11 cellular contexts compared by ENCODE assay signal in the genomic region with DNA sequence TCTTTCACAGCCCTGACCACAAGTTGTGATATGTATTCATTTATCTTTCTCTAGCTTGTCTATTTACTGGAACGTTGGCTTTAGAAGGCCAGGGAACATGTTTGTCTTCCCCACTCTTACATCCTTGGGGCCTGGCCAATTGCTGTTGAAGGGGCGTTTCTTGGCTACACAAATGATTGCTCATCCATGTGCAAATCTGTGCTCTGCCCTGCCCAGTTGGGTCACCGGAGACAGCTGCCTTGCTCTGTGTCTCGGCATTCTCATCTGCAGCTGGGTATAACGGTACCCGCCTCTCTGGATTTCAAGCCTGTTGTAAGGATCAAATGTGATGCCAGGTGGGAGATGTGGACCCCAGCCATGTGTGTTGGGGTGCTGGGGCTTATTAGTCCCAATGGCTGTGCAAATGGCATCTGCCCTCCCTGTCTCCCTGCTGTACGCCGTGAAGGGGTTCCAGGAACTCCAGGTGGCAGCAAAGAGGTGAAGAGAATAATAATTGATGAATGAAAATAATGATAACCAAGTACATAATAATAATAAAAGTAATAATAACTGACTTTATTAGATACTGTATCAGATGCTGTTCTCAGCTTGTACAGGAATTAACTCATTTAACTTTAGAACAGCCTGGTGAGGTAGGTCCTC. TPM values are rescaled to one million over a fixed set of nuclear protein-coding genes. Genes with fewer than 3 reads are reported as not detected.
DNase-seq lines count a peak whose midpoint lies in the region; ATAC-seq and TF ChIP-seq lines count a peak whose summit lies in the region.
"Had no signal": no experiment of that assay in that cellular context is flagged by ENCODE, and none has a peak within 500 bp of the region (broad histone marks: within the 10 kb centered on the region; RNA-seq: fewer than 3 reads in every experiment).

No MANE protein-coding gene starts in this region.

- H4K8ac ChIP-seq in IMR-90 (ENCODE audit: low read depth in 2 of 2, low read length in 2 of 2) = no peak overlapping the region

- no peak overlapping the region for H3K18ac ChIP-seq in IMR-90 (ENCODE audit: low read depth, low read length)

- WGBS in IMR-90 (ENCODE audit: extremely low coverage in 2 of 2, insufficient read length in 1 of 2), 2 experiments = 0% methylated on average over 2 of the region's 8 CpGs; no CpG with 5 or more reads in 1 of the 2 experiments
- 60% methylated on average over 8 of the region's 8 CpGs for WGBS in hepatocyte (ENCODE audit: low lambda C conversion rate, missing lambda C conversion rate)
- WGBS in thyroid gland, 2 donors = 49 to 54% methylated on average over 8 of the region's 8 CpGs

- H3K36me3 Mint-ChIP-seq in T-helper 2 cell treated with Interferon-gamma antibody and Interleukin-4, amounts not matched to agents 5 μg/mL and 100 μg/mL, for 36 hours (ENCODE audit: low read depth) = no peaks in the 10 kb centered on the region

- no peak overlapping the region for H3K23ac ChIP-seq in IMR-90 (ENCODE audit: low read depth, low read length)

- no peak overlapping the region for H3K56ac ChIP-seq in IMR-90 (ENCODE audit: extremely low read depth, insufficient read depth, low read length)

- H3K36me3 ChIP-seq in IMR-90 (ENCODE audit: control insufficient read depth, insufficient read depth, low read length) = no peaks in the 10 kb centered on the region
- no peaks in the 10 kb centered on the region for H3K36me3 ChIP-seq in adipocyte (ENCODE audit: control insufficient read depth, insufficient read depth, low read length, severe bottlenecking)
- no peaks in the 10 kb centered on the region for H3K36me3 ChIP-seq in hepatocyte (replicated peaks; ENCODE audit: insufficient read depth, low read depth)
- H3K36me3 ChIP-seq in thyroid gland = no peaks in the 10 kb centered on the region

- no peak overlapping the region for H2BK20ac ChIP-seq in IMR-90 (ENCODE audit: low read depth, low read length)

- H3K9me3 Mint-ChIP-seq in T-helper 2 cell treated with Interferon-gamma antibody and Interleukin-4, amounts not matched to agents 5 μg/mL and 100 μg/mL, for 36 hours = no peaks in the 10 kb centered on the region
- H3K9me3 Mint-ChIP-seq: activated CD4-positive, alpha-beta T cell treated with anti-CD3 and anti-CD28 coated beads, Interleukin-2, amount 10 ng/mL, durations not matched to agents 7 days and 5 days; stimulated activated naive CD8-positive, alpha-beta T cell treated with anti-CD3 and anti-CD28 coated beads, Interleukin-15, amount 100 ng/mL, for 72 hours had no signal

- no peak overlapping the region for H2BK120ac ChIP-seq in IMR-90 (ENCODE audit: low read depth, low read length)

- H3K4me3 ChIP-seq in IMR-90 (ENCODE audit: insufficient read depth, low read depth, low read length) = no peak overlapping the region
- no peak overlapping the region for H3K4me3 ChIP-seq in adipocyte (ENCODE audit: low read length)
- H3K4me3 ChIP-seq in hepatocyte = no peak overlapping the region
- H3K4me3 ChIP-seq in thyroid gland (replicated peaks in 1 of 3) = no peak overlapping the region

- H3K4me2 ChIP-seq in IMR-90 (ENCODE audit: low read depth, low read length) (no peak overlapping the region), hepatocyte (no peak overlapping the region)

- H3K79me2 ChIP-seq in hepatocyte = no peaks in the 10 kb centered on the region

- no peak overlapping the region for H3K27ac ChIP-seq in IMR-90 (ENCODE audit: insufficient read depth, low read length)
- H3K27ac ChIP-seq in hepatocyte = no peak overlapping the region
- peak overlapping the region in 1 of 3 donors; percentile 47 for H3K27ac ChIP-seq in thyroid gland

- no peak overlapping the region for H3K14ac ChIP-seq in IMR-90 (replicated peaks; ENCODE audit: low read depth, low read length)

- H3K27ac Mint-ChIP-seq in T-helper 2 cell treated with Interferon-gamma antibody and Interleukin-4, amounts not matched to agents 5 μg/mL and 100 μg/mL, for 36 hours = no peak overlapping the region
- H3K27ac Mint-ChIP-seq: activated CD4-positive, alpha-beta T cell treated with anti-CD3 and anti-CD28 coated beads, Interleukin-2, amount 10 ng/mL, durations not matched to agents 7 days and 5 days had no signal

- no peak overlapping the region for H2BK15ac ChIP-seq in IMR-90 (ENCODE audit: low read depth, low read length)

- in situ Hi-C loops in IMR-90 (cut with MboI; ENCODE audit: low sequenced_read_pairs) = no loop called here
- in situ Hi-C loops in GM13977 (cut with MboI; ENCODE audit: low pct_unique_long_range_greater_than_20kb, low sequenced_read_pairs, unreplicated experiment) = no loop called here

- POLR2A ChIA-PET in IMR-90 (lab: Charles Lee; ENCODE audit: unreplicated experiment) = no interaction called here

- H2AK5ac ChIP-seq in IMR-90 (ENCODE audit: low read depth, low read length) = no peak overlapping the region

- H2AFZ ChIP-seq in IMR-90 (replicated peaks; ENCODE audit: low read length, poor library complexity) (no peak overlapping the region), hepatocyte (no peak overlapping the region)

- H3K9me3 ChIP-seq in IMR-90 (ENCODE audit: control insufficient read depth, insufficient read depth, low read length) (0 out of 2 replicates have a peak, but pooled peaks cover 3% of the 10 kb centered on the region), adipocyte (ENCODE audit: control insufficient read depth, low read length) (no peaks in the 10 kb centered on the region), hepatocyte (ENCODE audit: low read depth) (no peaks in the 10 kb centered on the region), thyroid gland (no peaks in the 10 kb centered on the region)

- H3K9ac ChIP-seq in IMR-90 (ENCODE audit: low read depth, low read length) (no peak overlapping the region), adipocyte (ENCODE audit: low read length) (no peak overlapping the region)

- H4K20me1 ChIP-seq in IMR-90 (ENCODE audit: insufficient read depth, low read length) (no peaks in the 10 kb centered on the region), hepatocyte (ENCODE audit: insufficient read depth, poor library complexity, severe bottlenecking) (no peaks in the 10 kb centered on the region)

- no peaks in the 10 kb centered on the region for H3K4me1 Mint-ChIP-seq in T-helper 2 cell treated with Interferon-gamma antibody and Interleukin-4, amounts not matched to agents 5 μg/mL and 100 μg/mL, for 36 hours (ENCODE audit: low read depth)
- H3K4me1 Mint-ChIP-seq: activated CD4-positive, alpha-beta T cell treated with anti-CD3 and anti-CD28 coated beads, Interleukin-2, amount 10 ng/mL, durations not matched to agents 7 days and 5 days had no signal

- H3K27me3 Mint-ChIP-seq in T-helper 2 cell treated with Interferon-gamma antibody and Interleukin-4, amounts not matched to agents 5 μg/mL and 100 μg/mL, for 36 hours (ENCODE audit: low read depth) = peaks cover 24% of the 10 kb centered on the region

- dilution Hi-C loops in IMR-90 (cut with HindIII; ENCODE audit: low sequenced_read_pairs, unreplicated experiment) = no loop called here

- H4K91ac ChIP-seq in IMR-90 (ENCODE audit: insufficient read depth, low read depth, low read length) = no peak overlapping the region

- H3K27me3 ChIP-seq in IMR-90 (ENCODE audit: control insufficient read depth, insufficient read depth, low read length) (peaks cover 49% of the 10 kb centered on the region), adipocyte (replicated peaks; ENCODE audit: control insufficient read depth, insufficient read depth, low read length) (peaks cover 23% of the 10 kb centered on the region), hepatocyte (no peaks in the 10 kb centered on the region), thyroid gland (no peaks in the 10 kb centered on the region)

- DNase-seq in IMR-90 (peak; percentile 80), adipocyte (ENCODE audit: low read depth) (peak; percentile 51), hepatocyte (ENCODE audit: low spot score) (peak; percentile 75), thyroid gland (peak; percentile 85 to 90), cerebellar nuclear complex (lab: John Stamatoyannopoulos, UW) (no peak), GM13977 (ENCODE audit: low spot score) (no peak), DMS153 treated with DMSO at 0.1 percent for 48 hours (lab: John Stamatoyannopoulos, UW; ENCODE audit: unreplicated experiment) (no peak)
- no peak for DNase-seq in T-helper 2 cell treated with Interferon-gamma antibody and Interleukin-4, amounts not matched to agents 5 μg/mL and 100 μg/mL, for 36 hours (ENCODE audit: low spot score)
- DNase-seq: activated CD4-positive, alpha-beta T cell treated with anti-CD3 and anti-CD28 coated beads, Interleukin-2, amount 10 ng/mL, durations not matched to agents 7 days and 5 days; occipital lobe; stimulated activated naive CD8-positive, alpha-beta T cell treated with anti-CD3 and anti-CD28 coated beads, Interleukin-15, amount 100 ng/mL, for 72 hours had no signal

- no peaks in the 10 kb centered on the region for H3K9me1 ChIP-seq in IMR-90 (ENCODE audit: insufficient read depth, low read length)

- no peaks in the 10 kb centered on the region for H3K79me1 ChIP-seq in IMR-90 (ENCODE audit: low read depth in 1 of 2, low read length in 2 of 2)

- H3K4ac ChIP-seq in IMR-90 (ENCODE audit: low read depth, low read length) = no peak overlapping the region

- ATAC-seq in IMR-90 (ENCODE audit: low read depth) = peak; percentile 91
- ATAC-seq: stimulated activated naive CD8-positive, alpha-beta T cell treated with anti-CD3 and anti-CD28 coated beads, Interleukin-15, amount 100 ng/mL, for 72 hours had no signal

- intact Hi-C loops in IMR-90 (cut with micrococcal nuclease) = no loop called here
- intact Hi-C loops in thyroid gland (cut with DNase I) = no loop called here

- H4K5ac ChIP-seq in IMR-90 (ENCODE audit: low read depth, low read length) = no peak overlapping the region

- TF ChIP-seq CTCF in IMR-90 (conservative IDR thresholded peaks at IDR 0.05; ENCODE audit: low read depth, low read length) (0 out of 2 replicates have a peak, but pooled peaks have one; percentile 10), hepatocyte (IDR thresholded peaks at IDR 0.05; ENCODE audit: poor library complexity) (peak; percentile 3), thyroid gland (IDR thresholded peaks at IDR 0.05) (no peak), GM13977 (IDR thresholded peaks at IDR 0.05; ENCODE audit: extremely low read depth, insufficient read depth, missing control alignments) (no peak)

- H3K4me1 ChIP-seq in IMR-90 (ENCODE audit: control insufficient read depth, insufficient read depth, low read length) = peaks cover 5% of the 10 kb centered on the region; the same call in 1 of the 2 replicates
- peaks cover 21% of the 10 kb centered on the region for H3K4me1 ChIP-seq in adipocyte (ENCODE audit: control insufficient read depth, insufficient read depth, low read length)
- H3K4me1 ChIP-seq in hepatocyte (ENCODE audit: insufficient read depth) = peaks cover 11% of the 10 kb centered on the region
- peaks cover 9 to 31% of the 10 kb centered on the region in 2 donors for H3K4me1 ChIP-seq in thyroid gland

- no peak overlapping the region for H2BK5ac ChIP-seq in IMR-90 (ENCODE audit: low read depth, low read length, poor library complexity, severe bottlenecking)

- CTCF ChIA-PET in IMR-90 (lab: Yijun Ruan, JAX) = no interaction called here

- H3K4me3 Mint-ChIP-seq in T-helper 2 cell treated with Interferon-gamma antibody and Interleukin-4, amounts not matched to agents 5 μg/mL and 100 μg/mL, for 36 hours = no peak overlapping the region
- H3K4me3 Mint-ChIP-seq: activated CD4-positive, alpha-beta T cell treated with anti-CD3 and anti-CD28 coated beads, Interleukin-2, amount 10 ng/mL, durations not matched to agents 7 days and 5 days; stimulated activated naive CD8-positive, alpha-beta T cell treated with anti-CD3 and anti-CD28 coated beads, Interleukin-15, amount 100 ng/mL, for 72 hours had no signal

- TF ChIP-seq POLR2A in IMR-90 (IDR thresholded peaks at IDR 0.05; ENCODE audit: low read depth, low read length) = no peak
- no peak for TF ChIP-seq POLR2A in thyroid gland (IDR thresholded peaks at IDR 0.05)

- TF ChIP-seq RAD21 in IMR-90 (IDR thresholded peaks at IDR 0.05; ENCODE audit: low read length) = no peak

- BruUV-seq in IMR-90 (replicated peaks; lab: Mats Ljungman, UMichigan) = no TSS peak

- no peak overlapping the region for H2AK9ac ChIP-seq in IMR-90 (replicated peaks; ENCODE audit: low read depth, low read length, poor library complexity)

- H3K9me2 ChIP-seq in hepatocyte (replicated peaks; ENCODE audit: insufficient read depth) = no peaks in the 10 kb centered on the region

RNA-seq across cellular contexts. Expression of a gene that starts 24.1 kb away (rescaled TPM):
- 5.6 and 6.5 TPM in 2 replicates for total RNA-seq in IMR-90 (2012; rRNA removed)
- 15.2 and 16.3 TPM in 2 replicates for polyA plus RNA-seq in IMR-90 (2012; rRNA removed)
- polyA plus RNA-seq in IMR-90 (2012; cell fraction: cytosol; rRNA removed) = 15.9 and 20.8 TPM in 2 replicates
- 43.1 and 63.1 TPM in 2 replicates for polyA plus RNA-seq in IMR-90 (2012; cell fraction: nucleus; rRNA removed; ENCODE audit: low replicate concordance)
- total RNA-seq in hepatocyte = 18.0 and 45.9 TPM in 2 replicates
- polyA plus RNA-seq in hepatocyte = 21.2 and 32.8 TPM in 2 replicates
- total RNA-seq in thyroid gland = 100 to 1,000 TPM in 1 of 4 donors, 10 to 100 TPM in 3; 39.1 to 275 (median 71.6) TPM

Comparison
In these comparisons a context has a peak if more than half of its experiments do, and no peak if none do; other contexts are left out.
1. DNase-seq: peak in IMR-90 (single experiment), adipocyte (single experiment), hepatocyte (single experiment) and thyroid gland (2 of 2); none in cerebellar nuclear complex (0 of 2), GM13977 (single experiment), DMS153 treated with DMSO at 0.1 percent for 48 hours (single experiment) and T-helper 2 cell treated with Interferon-gamma antibody and Interleukin-4, amounts not matched to agents 5 μg/mL and 100 μg/mL, for 36 hours (single experiment).
2. CTCF ChIP-seq: peak in IMR-90 (single experiment) and hepatocyte (single experiment); none in thyroid gland (0 of 6) and GM13977 (single experiment).